Comparison of ENCODE assay signal across 8 cellular contexts in the genomic region with DNA sequence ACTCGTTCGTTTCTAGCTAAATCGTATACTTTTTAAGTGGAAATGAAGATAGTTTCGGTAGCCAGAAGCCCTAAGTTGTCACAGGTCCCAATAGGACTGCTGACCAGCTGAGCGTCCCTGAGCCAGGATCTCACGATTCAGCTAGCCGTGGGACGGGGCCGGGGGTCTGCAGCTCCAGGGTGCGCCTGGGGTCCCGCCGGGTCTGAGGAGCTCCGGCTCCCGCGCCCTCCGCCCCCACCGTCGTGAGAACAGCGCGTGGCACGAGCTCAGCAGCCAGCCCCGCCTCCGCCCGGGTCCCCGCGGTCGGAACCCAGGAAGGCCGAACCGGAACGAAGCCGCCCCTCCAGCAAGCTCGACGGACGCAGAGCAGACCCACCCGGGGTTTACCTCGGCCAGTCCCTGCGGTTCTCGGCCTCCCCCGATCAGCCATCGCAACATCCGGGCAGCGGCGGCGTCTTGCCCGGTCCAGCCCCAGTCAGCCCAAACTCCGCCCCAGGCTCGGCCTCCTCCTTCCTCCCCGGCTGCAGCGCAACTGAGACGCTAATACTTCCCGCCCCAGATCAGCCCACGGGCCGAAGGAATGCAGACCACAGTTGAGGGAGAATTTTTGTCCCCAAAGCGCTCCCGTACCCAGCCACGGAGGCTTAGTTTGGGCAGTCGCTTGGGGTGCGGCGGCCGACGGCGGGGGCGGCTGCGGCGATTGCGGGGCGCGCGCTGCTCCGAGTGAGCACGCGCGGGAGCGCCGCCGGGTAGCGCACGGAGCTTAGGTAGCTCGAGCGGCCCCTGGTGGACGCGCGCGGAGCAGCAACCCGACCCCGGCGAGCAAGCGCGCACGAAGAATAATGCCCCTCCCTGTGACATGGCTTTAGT. TPM values are rescaled to one million over a fixed set of nuclear protein-coding genes. Genes with fewer than 3 reads are reported as not detected.
DNase-seq lines count a peak whose midpoint lies in the region; ATAC-seq and TF ChIP-seq lines count a peak whose summit lies in the region.

A gene with protein sequence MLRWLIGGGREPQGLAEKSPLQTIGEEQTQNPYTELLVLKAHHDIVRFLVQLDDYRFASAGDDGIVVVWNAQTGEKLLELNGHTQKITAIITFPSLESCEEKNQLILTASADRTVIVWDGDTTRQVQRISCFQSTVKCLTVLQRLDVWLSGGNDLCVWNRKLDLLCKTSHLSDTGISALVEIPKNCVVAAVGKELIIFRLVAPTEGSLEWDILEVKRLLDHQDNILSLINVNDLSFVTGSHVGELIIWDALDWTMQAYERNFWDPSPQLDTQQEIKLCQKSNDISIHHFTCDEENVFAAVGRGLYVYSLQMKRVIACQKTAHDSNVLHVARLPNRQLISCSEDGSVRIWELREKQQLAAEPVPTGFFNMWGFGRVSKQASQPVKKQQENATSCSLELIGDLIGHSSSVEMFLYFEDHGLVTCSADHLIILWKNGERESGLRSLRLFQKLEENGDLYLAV (minus strand): TSS at position 534 of the 870 bp plus-strand sequence. CDS start 96 bp downstream, at position 438.

- H3K4me3 ChIP-seq in right atrium auricular region (peak within 1 kb of the TSS; percentile 75 to 76), uterus (peak within 1 kb of the TSS; percentile 57 to 91)

- peak; percentile 42 to 70 for TF ChIP-seq POLR2A in uterus (IDR thresholded peaks at IDR 0.05)

- TF ChIP-seq CTCF in right atrium auricular region (IDR thresholded peaks at IDR 0.05) (peak; percentile 98 to 100), uterus (IDR thresholded peaks at IDR 0.05) (peak; percentile 86 to 97 (median 93))

- H3K9me3 ChIP-seq in right atrium auricular region (no peaks in the 10 kb centered on the region), uterus (no peaks in the 10 kb centered on the region)

- H3K27ac ChIP-seq in angular gyrus (ENCODE audit: low read depth, low read length) = peak within 1 kb of the TSS; percentile 94
- H3K27ac ChIP-seq in right atrium auricular region = peak within 1 kb of the TSS; percentile 85 to 95
- peak within 1 kb of the TSS; percentile 91 to 97 for H3K27ac ChIP-seq in uterus

- peak; percentile 89 for ATAC-seq in GM18498 (IDR thresholded peaks at IDR 0.05; ENCODE audit: unreplicated experiment)
- peak; percentile 92 for ATAC-seq in HG02885 (IDR thresholded peaks at IDR 0.05; ENCODE audit: poor library complexity, unreplicated experiment)

- H3K27me3 ChIP-seq in right atrium auricular region (no peaks in the 10 kb centered on the region), uterus (no peaks in the 10 kb centered on the region)

- peak; percentile 65 to 70 for DNase-seq in NCI-H187 (lab: John Stamatoyannopoulos, UW)
- DNase-seq in T-helper 2 cell = peak; percentile 73 to 95 (median 74)
- peak; percentile 88 for DNase-seq in right atrium auricular region (ENCODE audit: low spot score)
- DNase-seq in pulmonary artery endothelial cell (ENCODE audit: low read depth, low spot score) = peak; percentile 75
- peak; percentile 92 to 93 for DNase-seq in uterus

- peaks cover 5% of the 10 kb centered on the region for H3K36me3 ChIP-seq in right atrium auricular region
- H3K36me3 ChIP-seq in uterus = no peaks in the 10 kb centered on the region

- peaks cover 0 to 14% of the 10 kb centered on the region in 2 donors for H3K4me1 ChIP-seq in right atrium auricular region
- no peaks in the 10 kb centered on the region for H3K4me1 ChIP-seq in uterus

- intact Hi-C loops in uterus (cut with DNase I; ENCODE audit: low total_unique reads) = no loop called here

RNA-seq across cellular contexts. Expression of the gene that starts here (rescaled TPM):
- total RNA-seq in right atrium auricular region (10 to 100 TPM; 24.6 to 26.1 TPM), pulmonary artery endothelial cell (81.8 and 90.8 TPM in 2 replicates), uterus (100 to 1,000 TPM in 3 of 4 donors, 10 to 100 TPM in 1; 82.7 to 161 (median 126) TPM)

Comparison
In these comparisons a context has a peak if more than half of its experiments do, and no peak if none do; other contexts are left out.
1. Peak in every context shown above with its lines: DNase-seq, ATAC-seq, H3K4me3 ChIP-seq and H3K27ac ChIP-seq.